In genomic region chr12:95942106-95942531, GRCh38 we compare ENCODE assay signal across 9 cellular contexts. TPM values are rescaled to one million over a fixed set of nuclear protein-coding genes. Genes with fewer than 3 reads are reported as not detected.
DNase-seq lines count a peak whose midpoint lies in the region; ATAC-seq and TF ChIP-seq lines count a peak whose summit lies in the region.
"Had no signal": no experiment of that assay in that cellular context is flagged by ENCODE, and none has a peak within 500 bp of the region (broad histone marks: within the 10 kb centered on the region; RNA-seq: fewer than 3 reads in every experiment).

No MANE protein-coding gene starts in this region.

- peak overlapping the region; percentile 88 for H3K4me3 Mint-ChIP-seq in chondrocyte (ENCODE audit: unreplicated experiment)

- H3K36me3 Mint-ChIP-seq in chondrocyte (ENCODE audit: low read depth), result peaks cover 2% of the 10 kb centered on the region

- ATAC-seq in GM18520 (IDR thresholded peaks at IDR 0.05; ENCODE audit: unreplicated experiment) (no peak), HG02610 (IDR thresholded peaks at IDR 0.05; ENCODE audit: unreplicated experiment) (no peak)

- no peaks in the 10 kb centered on the region for H3K9me3 ChIP-seq in muscle layer of colon (ENCODE audit: low read length)

- peaks cover 3% of the 10 kb centered on the region for H3K4me1 Mint-ChIP-seq in chondrocyte (ENCODE audit: low read depth)

- DNase-seq in DMS 273 (lab: John Stamatoyannopoulos, UW; ENCODE audit: unreplicated experiment) (peak; percentile 59), DMS 273 treated with DMSO at 0.1 percent for 48 hours (lab: John Stamatoyannopoulos, UW) (no peak), NCI-H1105 (lab: John Stamatoyannopoulos, UW) (peak; percentile 47), chondrocyte (ENCODE audit: low spot score) (no peak), EL (no peak)

- peak overlapping the region; percentile 46 for H3K9ac ChIP-seq in muscle layer of colon (ENCODE audit: low read length)

- no peaks in the 10 kb centered on the region for H3K27me3 ChIP-seq in muscle layer of colon (ENCODE audit: control insufficient read depth in 1 of 2, insufficient read depth in 2 of 2, low read length in 2 of 2)

- H3K4me3 ChIP-seq in muscle layer of colon (ENCODE audit: low read depth in 1 of 2, low read length in 2 of 2), result peak overlapping the region; percentile 62 to 93

- no peaks in the 10 kb centered on the region for H3K9me3 Mint-ChIP-seq in chondrocyte (ENCODE audit: low read depth)

- H3K27ac ChIP-seq in muscle layer of colon (ENCODE audit: low read depth, low read length), result peak overlapping the region; percentile 81
- H3K27ac ChIP-seq: 22Rv1 had no signal

- H3K27ac Mint-ChIP-seq in chondrocyte (ENCODE audit: unreplicated experiment), result no peak overlapping the region

- H3K4me1 ChIP-seq in muscle layer of colon (ENCODE audit: insufficient read depth, low read length), result peaks cover 6% of the 10 kb centered on the region

- no peaks in the 10 kb centered on the region for H3K36me3 ChIP-seq in muscle layer of colon (ENCODE audit: insufficient read depth, low read length)

- TF ChIP-seq CTCF in chondrocyte (IDR thresholded peaks at IDR 0.05), result no peak

- H3K27me3 Mint-ChIP-seq in chondrocyte (ENCODE audit: low read depth), result peaks cover 22% of the 10 kb centered on the region

RNA-seq across cellular contexts. Expression of gene CCDC38, which starts 0.3 kb away (rescaled TPM):
- total RNA-seq in chondrocyte, result not detected in 3 replicates

RNA-seq across cellular contexts. Expression of gene AMDHD1, which starts 1.0 kb away (rescaled TPM):
- total RNA-seq in chondrocyte, result 0.31 to 0.42 TPM in 2 of 3 replicates, not detected in the other

RNA-seq across cellular contexts. Expression of gene HAL, which starts 54.0 kb away (rescaled TPM):
- 0.10 to 0.92 TPM (median 0.28 TPM) in 3 replicates for total RNA-seq in chondrocyte

Comparison
In these comparisons a context has a peak if more than half of its experiments do, and no peak if none do; other contexts are left out.
1. DNase-seq: peak in DMS 273 (single experiment) and NCI-H1105 (single experiment); none in DMS 273 treated with DMSO at 0.1 percent for 48 hours (single experiment), chondrocyte (single experiment) and EL (single experiment).